In genomic region chr2:233346930-233347329, GRCh38 we compare ENCODE assay signal across 19 cellular contexts. TPM values are rescaled to one million over a fixed set of nuclear protein-coding genes. Genes with fewer than 3 reads are reported as not detected.
DNase-seq lines count a peak whose midpoint lies in the region; ATAC-seq and TF ChIP-seq lines count a peak whose summit lies in the region.
"Had no signal": no experiment of that assay in that cellular context is flagged by ENCODE, and none has a peak within 500 bp of the region (broad histone marks: within the 10 kb centered on the region; RNA-seq: fewer than 3 reads in every experiment).

No MANE protein-coding gene starts in this region.

- H3K9me3 Mint-ChIP-seq in activated B cell treated with CpG ODN at 0.5 μM for 24 hours, result no peaks in the 10 kb centered on the region
- no peaks in the 10 kb centered on the region for H3K9me3 Mint-ChIP-seq in activated T-helper 17 cell treated with anti-CD3 and anti-CD28 coated beads, Interleukin-2, amount 50 U/mL, for 72 hours
- H3K9me3 Mint-ChIP-seq: CD4-positive, alpha-beta T cell had no signal

- H3K27me3 ChIP-seq in BLaER1 (no peaks in the 10 kb centered on the region), layer of hippocampus (ENCODE audit: control insufficient read depth, insufficient read depth, low read length) (no peaks in the 10 kb centered on the region)

- no peaks in the 10 kb centered on the region for H3K36me3 ChIP-seq in BLaER1

- no peaks in the 10 kb centered on the region for H3K9me3 ChIP-seq in BLaER1
- H3K9me3 ChIP-seq: A549 had no signal

- no peak overlapping the region for H3K4me3 ChIP-seq in BLaER1
- H3K4me3 ChIP-seq: A549 had no signal

- H3K27ac ChIP-seq in BLaER1 (peak overlapping the region; percentile 94), layer of hippocampus (ENCODE audit: low read depth, low read length) (peak overlapping the region; percentile 92)

- DNase-seq in activated B cell treated with CpG ODN at 0.5 μM for 24 hours (no peak), sciatic nerve (ENCODE audit: low spot score) (peak; percentile 27), COLO668 (lab: John Stamatoyannopoulos, UW; ENCODE audit: unreplicated experiment) (no peak)
- DNase-seq in central memory CD4-positive, alpha-beta T cell, result no peak
- DNase-seq: CD4-positive, alpha-beta T cell; H7; IMR-90; Kasumi-1; NCI-H187 treated with DMSO at 0.1 percent for 48 hours; NK-92 treated with Interleukin-12 subunit alpha and Interleukin-12 subunit beta, amount 100 ng/mL, for 24 hours; OCI-M1; RPMI8226; SIG-M5 had no signal

- peaks cover 63% of the 10 kb centered on the region for H3K4me1 ChIP-seq in BLaER1

- peak overlapping the region; percentile 8 for H3K27ac Mint-ChIP-seq in activated B cell treated with CpG ODN at 0.5 μM for 24 hours
- no peak overlapping the region for H3K27ac Mint-ChIP-seq in activated T-helper 17 cell treated with anti-CD3 and anti-CD28 coated beads, Interleukin-2, amount 50 U/mL, for 72 hours
- H3K27ac Mint-ChIP-seq: CD4-positive, alpha-beta T cell had no signal

- POLR2A ChIA-PET in activated B cell treated with CpG ODN at 0.5 μM for 24 hours (lab: Charles Lee), result interaction anchor here (0.5 to 2.0 kb wide), 4 partner anchors 9 to 15 kb away, joined by 3 to 16 read pairs (median 3); no protein-coding TSS in a partner anchor

- H3K9ac ChIP-seq in BLaER1, result peak overlapping the region; percentile 35; the same call in 1 of the 2 replicates

- no peaks in the 10 kb centered on the region for H3K36me3 Mint-ChIP-seq in activated B cell treated with CpG ODN at 0.5 μM for 24 hours (ENCODE audit: low read depth)
- H3K36me3 Mint-ChIP-seq in activated T-helper 17 cell treated with anti-CD3 and anti-CD28 coated beads, Interleukin-2, amount 50 U/mL, for 72 hours (ENCODE audit: low read depth), result no peaks in the 10 kb centered on the region

- peak overlapping the region; percentile 95 for H3K4me2 ChIP-seq in BLaER1
- H3K4me2 ChIP-seq: A549 had no signal

- no peak overlapping the region for H3K4me3 Mint-ChIP-seq in activated B cell treated with CpG ODN at 0.5 μM for 24 hours
- H3K4me3 Mint-ChIP-seq in activated T-helper 17 cell treated with anti-CD3 and anti-CD28 coated beads, Interleukin-2, amount 50 U/mL, for 72 hours, result no peak overlapping the region
- H3K4me3 Mint-ChIP-seq: CD4-positive, alpha-beta T cell had no signal

- CTCF ChIA-PET in activated B cell treated with CpG ODN at 0.5 μM for 24 hours (lab: Charles Lee), result interaction anchor here (1.0 to 1.3 kb wide), 2 partner anchors 15 to 72 kb away, joined by 3 to 4 read pairs; no protein-coding TSS in a partner anchor

- no peak for TF ChIP-seq CTCF in activated B cell treated with CpG ODN at 0.5 μM for 24 hours (IDR thresholded peaks at IDR 0.05)

- no peaks in the 10 kb centered on the region for H4K20me1 ChIP-seq in BLaER1

- no peaks in the 10 kb centered on the region for H3K27me3 Mint-ChIP-seq in activated B cell treated with CpG ODN at 0.5 μM for 24 hours
- H3K27me3 Mint-ChIP-seq in activated T-helper 17 cell treated with anti-CD3 and anti-CD28 coated beads, Interleukin-2, amount 50 U/mL, for 72 hours, result no peaks in the 10 kb centered on the region
- H3K27me3 Mint-ChIP-seq: CD4-positive, alpha-beta T cell had no signal

- ATAC-seq in activated B cell treated with CpG ODN at 0.5 μM for 24 hours (ENCODE audit: low read depth) (no peak), sciatic nerve (no peak), GM18498 (IDR thresholded peaks at IDR 0.05; ENCODE audit: unreplicated experiment) (no peak)
- ATAC-seq in activated T-helper 17 cell treated with anti-CD3 and anti-CD28 coated beads, Interleukin-2, amount 50 U/mL, for 72 hours (replicated peaks), result no peak
- ATAC-seq: A549 had no signal

- intact Hi-C loops in activated B cell treated with CpG ODN at 0.5 μM for 24 hours (cut with micrococcal nuclease), result no loop called here
- intact Hi-C loops in sciatic nerve (cut with DNase I), result no loop called here

- peaks cover 60% of the 10 kb centered on the region for H3K4me1 Mint-ChIP-seq in activated B cell treated with CpG ODN at 0.5 μM for 24 hours
- peaks cover 11% of the 10 kb centered on the region for H3K4me1 Mint-ChIP-seq in activated T-helper 17 cell treated with anti-CD3 and anti-CD28 coated beads, Interleukin-2, amount 50 U/mL, for 72 hours

RNA-seq across cellular contexts. Expression of gene DGKD, which starts 7.4 kb away (rescaled TPM):
- total RNA-seq in activated B cell treated with CpG ODN at 0.5 μM for 24 hours (140 and 188 TPM in 2 replicates), sciatic nerve (35.8 TPM)
- total RNA-seq in activated T-helper 17 cell treated with anti-CD3 and anti-CD28 coated beads, Interleukin-2, amount 50 U/mL, for 72 hours, result 10 to 100 TPM; 34.6 to 59.6 TPM

RNA-seq across cellular contexts. Expression of gene SAG, which starts 39.3 kb away (rescaled TPM):
- total RNA-seq in activated B cell treated with CpG ODN at 0.5 μM for 24 hours, result 0.04 TPM in 1 of 2 replicates, not detected in the other
- total RNA-seq in sciatic nerve, result not detected
- 1 to 10 TPM in 1 of 2 donors, under 1 TPM in 1; 0.04 to 1.7 TPM for total RNA-seq in activated T-helper 17 cell treated with anti-CD3 and anti-CD28 coated beads, Interleukin-2, amount 50 U/mL, for 72 hours
- total RNA-seq: H7, HT-29, IMR-90 had no signal
